Comparison of ENCODE assay signal across 19 cellular contexts in genomic region chr14:24182110-24182882, GRCh38. TPM values are rescaled to one million over a fixed set of nuclear protein-coding genes. Genes with fewer than 3 reads are reported as not detected.
DNase-seq lines count a peak whose midpoint lies in the region; ATAC-seq and TF ChIP-seq lines count a peak whose summit lies in the region.
"Had no signal": no experiment of that assay in that cellular context is flagged by ENCODE, and none has a peak within 500 bp of the region (broad histone marks: within the 10 kb centered on the region; RNA-seq: fewer than 3 reads in every experiment).

No MANE protein-coding gene starts in this region.

- peak overlapping the region; percentile 16 for H3K27ac Mint-ChIP-seq in activated naive CD4-positive, alpha-beta T cell treated with anti-CD3 and anti-CD28 coated beads, Interleukin-2, amount 10 ng/mL, durations not matched to agents 7 days and 5 days
- peak overlapping the region; percentile 56; the same call in 1 of the 2 replicates for H3K27ac Mint-ChIP-seq in GM23338
- peak overlapping the region; percentile 71 to 82 for H3K27ac Mint-ChIP-seq in effector memory CD8-positive, alpha-beta T cell
- H3K27ac Mint-ChIP-seq in stimulated activated effector memory CD8-positive, alpha-beta T cell treated with anti-CD3 and anti-CD28 coated beads, Interleukin-12 subunit alpha, Interleukin-12 subunit beta, amount 100 ng/mL, for 72 hours: peak overlapping the region; percentile 84
- H3K27ac Mint-ChIP-seq: HFFc6 had no signal

- H3K79me2 ChIP-seq in GM23338 (replicated peaks; ENCODE audit: insufficient read depth): peaks cover 6% of the 10 kb centered on the region; the same call in 1 of the 2 replicates

- H3K9me2 ChIP-seq in GM23338 (ENCODE audit: insufficient read depth): no peaks in the 10 kb centered on the region

- no peak overlapping the region for H3K27ac ChIP-seq in GM23338 (ENCODE audit: low read depth)
- H3K27ac ChIP-seq: right atrium auricular region, upper lobe of right lung had no signal

- no peaks in the 10 kb centered on the region for H3K27me3 ChIP-seq in GM23338 (ENCODE audit: insufficient read depth)
- H3K27me3 ChIP-seq: gastroesophageal sphincter, right atrium auricular region, upper lobe of right lung had no signal

- CTCF ChIA-PET in activated naive CD4-positive, alpha-beta T cell treated with anti-CD3 and anti-CD28 coated beads, Interleukin-2, amount 10 ng/mL, durations not matched to agents 7 days and 5 days (lab: Charles Lee): no interaction called here

- H3K9me3 Mint-ChIP-seq in activated naive CD4-positive, alpha-beta T cell treated with anti-CD3 and anti-CD28 coated beads, Interleukin-2, amount 10 ng/mL, durations not matched to agents 7 days and 5 days: no peaks in the 10 kb centered on the region
- peaks cover 3% of the 10 kb centered on the region; the same call in 2 of the 3 replicates for H3K9me3 Mint-ChIP-seq in GM23338
- no peaks in the 10 kb centered on the region for H3K9me3 Mint-ChIP-seq in effector memory CD8-positive, alpha-beta T cell
- no peaks in the 10 kb centered on the region for H3K9me3 Mint-ChIP-seq in stimulated activated effector memory CD8-positive, alpha-beta T cell treated with anti-CD3 and anti-CD28 coated beads, Interleukin-12 subunit alpha, Interleukin-12 subunit beta, amount 100 ng/mL, for 72 hours
- H3K9me3 Mint-ChIP-seq: HFFc6 had no signal

- peaks cover 7% of the 10 kb centered on the region for H3K4me1 Mint-ChIP-seq in activated naive CD4-positive, alpha-beta T cell treated with anti-CD3 and anti-CD28 coated beads, Interleukin-2, amount 10 ng/mL, durations not matched to agents 7 days and 5 days
- peaks cover 4% of the 10 kb centered on the region for H3K4me1 Mint-ChIP-seq in GM23338
- peaks cover 4 to 8% of the 10 kb centered on the region in 2 donors for H3K4me1 Mint-ChIP-seq in effector memory CD8-positive, alpha-beta T cell (ENCODE audit: low read depth in 2 of 2)
- H3K4me1 Mint-ChIP-seq in stimulated activated effector memory CD8-positive, alpha-beta T cell treated with anti-CD3 and anti-CD28 coated beads, Interleukin-12 subunit alpha, Interleukin-12 subunit beta, amount 100 ng/mL, for 72 hours: peaks cover 34% of the 10 kb centered on the region

- DNase-seq in activated naive CD4-positive, alpha-beta T cell treated with anti-CD3 and anti-CD28 coated beads, Interleukin-2, amount 10 ng/mL, durations not matched to agents 7 days and 5 days: no peak
- no peak for DNase-seq in activated naive CD4-positive, alpha-beta T cell treated with anti-CD3 and anti-CD28 coated beads, Interleukin-2, amount 50 U/mL, for 16 hours
- DNase-seq in GM23338 (ENCODE audit: low spot score): no peak
- no peak for DNase-seq in effector memory CD8-positive, alpha-beta T cell
- DNase-seq in stimulated activated effector memory CD8-positive, alpha-beta T cell treated with anti-CD3 and anti-CD28 coated beads, Interleukin-12 subunit alpha, Interleukin-12 subunit beta, amount 100 ng/mL, for 72 hours (ENCODE audit: low spot score in 2 of 2): no peak
- DNase-seq: activated CD8-positive, alpha-beta memory T cell treated with anti-CD3 and anti-CD28 coated beads, Interleukin-2, amount 50 U/mL, for 4 hours; HFFc6; NCI-H1092; NCI-H2081 treated with DMSO at 0.1 percent for 48 hours; NCI-H510A treated with DMSO at 0.1 percent for 48 hours; nucleus accumbens; upper lobe of right lung had no signal

- H3K36me3 Mint-ChIP-seq in activated naive CD4-positive, alpha-beta T cell treated with anti-CD3 and anti-CD28 coated beads, Interleukin-2, amount 10 ng/mL, durations not matched to agents 7 days and 5 days: peaks cover 57% of the 10 kb centered on the region
- H3K36me3 Mint-ChIP-seq in GM23338 (ENCODE audit: low read depth): peaks cover 81% of the 10 kb centered on the region
- H3K36me3 Mint-ChIP-seq in effector memory CD8-positive, alpha-beta T cell (ENCODE audit: insufficient read depth): peaks cover 79% of the 10 kb centered on the region
- H3K36me3 Mint-ChIP-seq in stimulated activated effector memory CD8-positive, alpha-beta T cell treated with anti-CD3 and anti-CD28 coated beads, Interleukin-12 subunit alpha, Interleukin-12 subunit beta, amount 100 ng/mL, for 72 hours: peaks cover 90% of the 10 kb centered on the region

- no peak for TF ChIP-seq CTCF in GM23338 (conservative IDR thresholded peaks at IDR 0.05; ENCODE audit: low read depth in 2 of 2)

- H3F3A ChIP-seq in GM23338 (replicated peaks; ENCODE audit: low read depth): no peaks in the 10 kb centered on the region

- no peak overlapping the region for H3K4me3 Mint-ChIP-seq in activated naive CD4-positive, alpha-beta T cell treated with anti-CD3 and anti-CD28 coated beads, Interleukin-2, amount 10 ng/mL, durations not matched to agents 7 days and 5 days
- peak overlapping the region; percentile 24; the same call in 1 of the 3 replicates for H3K4me3 Mint-ChIP-seq in GM23338
- no peak overlapping the region for H3K4me3 Mint-ChIP-seq in effector memory CD8-positive, alpha-beta T cell
- no peak overlapping the region for H3K4me3 Mint-ChIP-seq in stimulated activated effector memory CD8-positive, alpha-beta T cell treated with anti-CD3 and anti-CD28 coated beads, Interleukin-12 subunit alpha, Interleukin-12 subunit beta, amount 100 ng/mL, for 72 hours
- H3K4me3 Mint-ChIP-seq: HFFc6 had no signal

- no peak overlapping the region for H2AFZ ChIP-seq in GM23338

- no peaks in the 10 kb centered on the region for H3K4me1 ChIP-seq in GM23338 (ENCODE audit: insufficient read depth)
- H3K4me1 ChIP-seq: upper lobe of right lung had no signal

- no peaks in the 10 kb centered on the region; the same call in 1 of the 2 replicates for H3K36me3 ChIP-seq in GM23338 (ENCODE audit: insufficient read depth)

- no peak overlapping the region for H3K4me3 ChIP-seq in GM23338
- H3K4me3 ChIP-seq: gastroesophageal sphincter, right atrium auricular region, upper lobe of right lung had no signal

- H4K20me1 ChIP-seq in GM23338 (replicated peaks; ENCODE audit: insufficient read depth): no peaks in the 10 kb centered on the region; the same call in 1 of the 2 replicates

- ATAC-seq in GM23338: no peak
- ATAC-seq in effector memory CD8-positive, alpha-beta T cell (replicated peaks): no peak
- ATAC-seq in stimulated activated effector memory CD8-positive, alpha-beta T cell treated with anti-CD3 and anti-CD28 coated beads, Interleukin-12 subunit alpha, Interleukin-12 subunit beta, amount 100 ng/mL, for 72 hours: no peak
- ATAC-seq in HG02884 (IDR thresholded peaks at IDR 0.05; ENCODE audit: unreplicated experiment): no peak
- no peak for ATAC-seq in HG03175 (IDR thresholded peaks at IDR 0.05; ENCODE audit: unreplicated experiment)
- ATAC-seq: activated CD4-positive, CD25-positive, alpha-beta regulatory T cell treated with anti-CD3 and anti-CD28 coated beads, Interleukin-2, amount 50 U/mL, for 24 hours; esophagus mucosa; gastroesophageal sphincter; Right ventricle myocardium inferior; upper lobe of right lung had no signal

- H3K27me3 Mint-ChIP-seq in activated naive CD4-positive, alpha-beta T cell treated with anti-CD3 and anti-CD28 coated beads, Interleukin-2, amount 10 ng/mL, durations not matched to agents 7 days and 5 days: no peaks in the 10 kb centered on the region
- peaks cover 34% of the 10 kb centered on the region for H3K27me3 Mint-ChIP-seq in GM23338 (ENCODE audit: insufficient read depth, low read depth, poor library complexity)
- no peaks in the 10 kb centered on the region for H3K27me3 Mint-ChIP-seq in effector memory CD8-positive, alpha-beta T cell

- no peak overlapping the region for H3K4me2 ChIP-seq in GM23338

RNA-seq across cellular contexts. Expression of gene IPO4, which starts 6.3 kb away (rescaled TPM):
- total RNA-seq in GM23338 (2014; rRNA removed; shearing (Covaris generic)): 84.2 and 105 TPM in 2 replicates
- polyA plus RNA-seq in GM23338 (2016; fragmentation: Nextera tagmentation; extraction: Ambion mirVana): 34.2 and 34.3 TPM in 2 replicates

RNA-seq across cellular contexts. Expression of gene REC8, which starts 10.4 kb away (rescaled TPM):
- total RNA-seq in GM23338 (2014; rRNA removed; shearing (Covaris generic)): 23.6 and 25.7 TPM in 2 replicates
- 36.8 and 38.8 TPM in 2 replicates for polyA plus RNA-seq in GM23338 (2016; fragmentation: Nextera tagmentation; extraction: Ambion mirVana)

RNA-seq across cellular contexts. Expression of gene TM9SF1, which starts 12.9 kb away (rescaled TPM):
- 25.6 and 27.5 TPM in 2 replicates for total RNA-seq in GM23338 (2014; rRNA removed; shearing (Covaris generic))
- 10.7 and 12.6 TPM in 2 replicates for polyA plus RNA-seq in GM23338 (2016; fragmentation: Nextera tagmentation; extraction: Ambion mirVana)

RNA-seq across cellular contexts. Expression of gene IRF9, which starts 21.2 kb away (rescaled TPM):
- total RNA-seq in GM23338 (2014; rRNA removed; shearing (Covaris generic)): 8.2 and 9.2 TPM in 2 replicates
- 8.4 and 11.1 TPM in 2 replicates for polyA plus RNA-seq in GM23338 (2016; fragmentation: Nextera tagmentation; extraction: Ambion mirVana)

RNA-seq across cellular contexts. Expression of gene TSSK4, which starts 23.2 kb away (rescaled TPM):
- total RNA-seq in GM23338 (2014; rRNA removed; shearing (Covaris generic)): 0.66 and 1.0 TPM in 2 replicates
- polyA plus RNA-seq in GM23338 (2016; fragmentation: Nextera tagmentation; extraction: Ambion mirVana): 0.70 and 0.84 TPM in 2 replicates
- total RNA-seq: esophagus mucosa, right atrium auricular region, upper lobe of right lung had no signal

Comparison
In these comparisons a context has a peak if more than half of its experiments do, and no peak if none do; other contexts are left out.
1. H3K27ac Mint-ChIP-seq: peak in every context shown above with its lines; median percentile 84 in stimulated activated effector memory CD8-positive, alpha-beta T cell treated with anti-CD3 and anti-CD28 coated beads, Interleukin-12 subunit alpha, Interleukin-12 subunit beta, amount 100 ng/mL, for 72 hours; 76 in effector memory CD8-positive, alpha-beta T cell; 56 in GM23338; 16 in activated naive CD4-positive, alpha-beta T cell treated with anti-CD3 and anti-CD28 coated beads, Interleukin-2, amount 10 ng/mL, durations not matched to agents 7 days and 5 days.